8 cellular contexts compared by ENCODE assay signal in genomic region chr6:149031545-149032317, GRCh38.
DNase-seq lines count a peak whose midpoint lies in the region; ATAC-seq and TF ChIP-seq lines count a peak whose summit lies in the region.

No MANE protein-coding gene starts in this region.

- H3K9me3 ChIP-seq in CD8-positive, alpha-beta T cell (ENCODE audit: low read length), result no peaks in the 10 kb centered on the region

- H3K27ac Mint-ChIP-seq in CD8-positive, alpha-beta T cell, result peak overlapping the region; percentile 18

- peak in 2 of 7 experiments; percentile 18 to 30 for DNase-seq in CD8-positive, alpha-beta T cell
- peak; percentile 28 to 35 for DNase-seq in activated CD4-positive, alpha-beta T cell treated with anti-CD3 and anti-CD28 coated beads for 4 hours
- DNase-seq in fibroblast of gingiva (ENCODE audit: low read depth) (peak; percentile 93), NCI-H2227 (lab: John Stamatoyannopoulos, UW; ENCODE audit: unreplicated experiment) (no peak), NCI-H748 (lab: John Stamatoyannopoulos, UW; ENCODE audit: unreplicated experiment) (no peak)
- DNase-seq in stimulated activated CD8-positive, alpha-beta memory T cell treated with anti-CD3 and anti-CD28 coated beads, Interleukin-4, amount 100 ng/mL, for 24 hours (ENCODE audit: low read depth), result peak; percentile 14

- TF ChIP-seq CTCF in CD8-positive, alpha-beta T cell (IDR thresholded peaks at IDR 0.05), result no peak

- no peak overlapping the region for H3K4me3 ChIP-seq in CD8-positive, alpha-beta T cell (ENCODE audit: low read depth, low read length)

- CTCF ChIA-PET in CD8-positive, alpha-beta T cell (lab: Charles Lee), result interaction anchor here (0.8 to 18.2 kb wide), 10 partner anchors 14 to 486 kb away, joined by 3 to 271 read pairs (median 4); no protein-coding TSS in a partner anchor

- H3K36me3 ChIP-seq in CD8-positive, alpha-beta T cell (ENCODE audit: insufficient read depth, low read length), result no peaks in the 10 kb centered on the region

- H3K9me3 Mint-ChIP-seq in CD8-positive, alpha-beta T cell, result peaks cover under 1% of the 10 kb centered on the region

- POLR2A ChIA-PET in CD8-positive, alpha-beta T cell (lab: Charles Lee), result interaction anchor here (1.3 kb wide), 1 partner anchor 14 kb away, joined by 3 read pairs; no protein-coding TSS in a partner anchor

- no peaks in the 10 kb centered on the region for H3K27me3 Mint-ChIP-seq in CD8-positive, alpha-beta T cell (ENCODE audit: low read depth)

- peaks cover 25% of the 10 kb centered on the region for H3K4me1 Mint-ChIP-seq in CD8-positive, alpha-beta T cell (ENCODE audit: low read depth)

- no peaks in the 10 kb centered on the region for H3K36me3 Mint-ChIP-seq in CD8-positive, alpha-beta T cell

- no peaks in the 10 kb centered on the region for H3K27me3 ChIP-seq in CD8-positive, alpha-beta T cell (ENCODE audit: insufficient read depth, low read length)

- ATAC-seq in CD8-positive, alpha-beta T cell, result peak; percentile 50
- ATAC-seq in HG03045 (IDR thresholded peaks at IDR 0.05; ENCODE audit: unreplicated experiment) (peak; percentile 6), HG02852 (IDR thresholded peaks at IDR 0.05; ENCODE audit: unreplicated experiment) (no peak)

- no peak overlapping the region for H3K27ac ChIP-seq in CD8-positive, alpha-beta T cell (ENCODE audit: low read depth, low read length)

- no peaks in the 10 kb centered on the region for H3K4me1 ChIP-seq in CD8-positive, alpha-beta T cell (ENCODE audit: insufficient read depth, low read length)

- intact Hi-C loops in CD8-positive, alpha-beta T cell (cut with DNase I, micrococcal nuclease), result loop anchor here in 1 of 2 experiments (5.0 kb wide), 1 partner anchor 281 kb away; no protein-coding TSS in a partner anchor

- peak overlapping the region; percentile 47 for H3K4me3 Mint-ChIP-seq in CD8-positive, alpha-beta T cell

Comparison
In these comparisons a context has a peak if more than half of its experiments do, and no peak if none do; other contexts are left out.
1. DNase-seq: peak in activated CD4-positive, alpha-beta T cell treated with anti-CD3 and anti-CD28 coated beads for 4 hours (2 of 2), fibroblast of gingiva (single experiment) and stimulated activated CD8-positive, alpha-beta memory T cell treated with anti-CD3 and anti-CD28 coated beads, Interleukin-4, amount 100 ng/mL, for 24 hours (single experiment); none in NCI-H2227 (single experiment) and NCI-H748 (single experiment).